Comparison of ENCODE assay signal across 4 cellular contexts in genomic region chr9:74979844-74980243, GRCh38.
A peak's percentile ranks its signal among the peaks of the same experiment; 100 is the strongest.
TF ChIP-seq lines count a peak whose summit lies in the region.

No MANE protein-coding gene starts in this region.

TF ChIP-seq in HepG2, 621 proteins besides CTCF, POLR2A, EP300 and RAD21:
- no peak for TF ChIP-seq HIVEP1 (CRISPR knock-in tag; IDR thresholded peaks at IDR 0.05)
- TF ChIP-seq MAFF (IDR thresholded peaks at IDR 0.05; ENCODE audit: low read depth, low read length), result 0 out of 2 replicates have a peak, but pooled peaks have one; percentile 42
- peak; percentile 20 to 56; a peak in 3 of 4 replicates for TF ChIP-seq MAFK (conservative IDR thresholded peaks at IDR 0.05 in 1 of 2, IDR thresholded peaks at IDR 0.05 in 1 of 2; ENCODE audit: low read length in 2 of 2)

TF ChIP-seq in A549, 52 proteins besides CTCF, POLR2A, EP300 and RAD21:
- TF ChIP-seq CEBPB (IDR thresholded peaks at IDR 0.05), result no peak
- peak; percentile 55 for TF ChIP-seq MAFK (IDR thresholded peaks at IDR 0.05; ENCODE audit: partially characterized antibody)

TF ChIP-seq in IMR-90, 13 proteins besides CTCF, POLR2A, EP300 and RAD21:
- no peak for TF ChIP-seq USF2 (IDR thresholded peaks at IDR 0.05; ENCODE audit: low read depth, low read length)
- TF ChIP-seq RCOR1 (IDR thresholded peaks at IDR 0.05; ENCODE audit: insufficient replicate concordance, low read length), result no peak
- no peak for TF ChIP-seq CHD1 (IDR thresholded peaks at IDR 0.05; ENCODE audit: low read depth, low read length)
- TF ChIP-seq CEBPB (IDR thresholded peaks at IDR 0.05; ENCODE audit: low read depth, low read length), result no peak
- peak; percentile 41; the same call in 1 of the 2 replicates for TF ChIP-seq MAFK (IDR thresholded peaks at IDR 0.05; ENCODE audit: low read depth, low read length)
- TF ChIP-seq MAZ (IDR thresholded peaks at IDR 0.05; ENCODE audit: borderline replicate concordance, low read depth, low read length), result no peak
- no peak for TF ChIP-seq SMC3 (IDR thresholded peaks at IDR 0.05; ENCODE audit: low read depth, low read length)
- no peak for TF ChIP-seq RFX5 (IDR thresholded peaks at IDR 0.05; ENCODE audit: low read depth, low read length)

TF ChIP-seq in K562, 482 proteins besides CTCF, POLR2A, EP300 and RAD21:
- TF ChIP-seq ZNF316 (IDR thresholded peaks at IDR 0.05) (peak; percentile 55; the same call in 1 of the 2 replicates), C11orf30 (IDR thresholded peaks at IDR 0.05; ENCODE audit: low read depth) (peak; percentile 24; the same call in 1 of the 2 replicates), CC2D1A (IDR thresholded peaks at IDR 0.05) (no peak)
